Comparison of ENCODE assay signal across 1 cellular context in genomic region chr18:9876867-9877654, GRCh38.
A peak's percentile ranks its signal among the peaks of the same experiment; 100 is the strongest.
TF ChIP-seq lines count a peak whose summit lies in the region.

No MANE protein-coding gene starts in this region.

TF ChIP-seq in K562, 482 proteins besides CTCF, POLR2A, EP300 and RAD21 (continued from another document and continues in another):
- TF ChIP-seq CEBPG (CRISPR knock-in tag; IDR thresholded peaks at IDR 0.05) (peak; percentile 76; the same call in 1 of the 2 replicates), CEBPG (tag; conservative IDR thresholded peaks at IDR 0.05 in 1 of 2, IDR thresholded peaks at IDR 0.05 in 1 of 2) (peak; percentile 84 to 91), ZBTB8A (IDR thresholded peaks at IDR 0.05; ENCODE audit: partially characterized antibody) (no peak), MCM7 (IDR thresholded peaks at IDR 0.05) (peak in 1 of 2 experiments; percentile 84; a peak in 1 of 4 replicates), ZNF79 (CRISPR knock-in tag; IDR thresholded peaks at IDR 0.05; ENCODE audit: low read depth) (no peak), NR2C2 (CRISPR knock-in tag; IDR thresholded peaks at IDR 0.05) (no peak), NR2C2 (tag; IDR thresholded peaks at IDR 0.05) (peak; percentile 75; the same call in 1 of the 2 replicates), TBP (optimal IDR thresholded peaks at IDR 0.05; ENCODE audit: low read depth, low read length) (peak; percentile 58), MTA3 (IDR thresholded peaks at IDR 0.05; ENCODE audit: borderline replicate concordance) (no peak), POLR2G (IDR thresholded peaks at IDR 0.05; ENCODE audit: low read depth, low read length) (no peak), CCNT2 (IDR thresholded peaks at IDR 0.05; ENCODE audit: borderline replicate concordance, extremely low read depth, insufficient read length, low read depth, low read length) (peak; percentile 98), ZBTB17 (CRISPR knock-in tag; IDR thresholded peaks at IDR 0.05) (peak; percentile 66; the same call in 1 of the 2 replicates), ZNF589 (CRISPR knock-in tag; IDR thresholded peaks at IDR 0.05; ENCODE audit: low read depth) (peak; percentile 88), JUN (IDR thresholded peaks at IDR 0.05; ENCODE audit: borderline replicate concordance, low read depth, low read length) (peak; percentile 85; the same call in 1 of the 2 replicates), JUN (CRISPR knock-in tag; IDR thresholded peaks at IDR 0.05; ENCODE audit: borderline replicate concordance) (no peak), SMAD1 (IDR thresholded peaks at IDR 0.05; ENCODE audit: low read depth, low read length, partially characterized antibody) (peak; percentile 95), GTF2E2 (tag; IDR thresholded peaks at IDR 0.05) (peak; percentile 93), ZNF3 (CRISPR knock-in tag; IDR thresholded peaks at IDR 0.05) (peak; percentile 96), FOS (IDR thresholded peaks at IDR 0.05; ENCODE audit: extremely low read depth, insufficient read length) (peak; percentile 17), DMBX1 (CRISPR knock-in tag; IDR thresholded peaks at IDR 0.05; ENCODE audit: borderline replicate concordance) (peak; percentile 85; the same call in 1 of the 2 replicates), HEY1 (CRISPR knock-in tag; IDR thresholded peaks at IDR 0.05; ENCODE audit: borderline replicate concordance) (peak; percentile 89; the same call in 1 of the 2 replicates), KLF13 (tag; IDR thresholded peaks at IDR 0.05; ENCODE audit: borderline replicate concordance, low read depth) (0 out of 2 replicates have a peak, but pooled peaks have one; percentile 16), ATF3 (IDR thresholded peaks at IDR 0.05) (no peak), ATF3 (CRISPR knock-in tag; conservative IDR thresholded peaks at IDR 0.05) (peak; percentile 88; the same call in 1 of the 2 replicates), PKNOX1 (IDR thresholded peaks at IDR 0.05) (no peak), CREBBP (IDR thresholded peaks at IDR 0.05; ENCODE audit: low read depth, low read length) (no peak), TEAD1 (CRISPR knock-in tag; IDR thresholded peaks at IDR 0.05) (peak; percentile 93 to 98), ZNF232 (CRISPR knock-in tag; IDR thresholded peaks at IDR 0.05) (no peak), GABPA (tag; conservative IDR thresholded peaks at IDR 0.05; ENCODE audit: low read depth) (peak; percentile 50; the same call in 1 of the 2 replicates), RERE (CRISPR knock-in tag; IDR thresholded peaks at IDR 0.05; ENCODE audit: borderline replicate concordance) (no peak), MNT (conservative IDR thresholded peaks at IDR 0.05) (no peak), NFE2 (IDR thresholded peaks at IDR 0.05; ENCODE audit: low read depth) (peak; percentile 84), ZBTB2 (IDR thresholded peaks at IDR 0.05) (peak; percentile 91), ZNF644 (tag; IDR thresholded peaks at IDR 0.05; ENCODE audit: low read depth) (peak; percentile 65; the same call in 1 of the 2 replicates), SIN3A (IDR thresholded peaks at IDR 0.05; ENCODE audit: borderline replicate concordance in 2 of 2, control insufficient read depth in 1 of 2, low read depth in 2 of 2, low read length in 2 of 2) (peak in 1 of 2 experiments; percentile 35; a peak in 2 of 4 replicates), ZFX (CRISPR knock-in tag; IDR thresholded peaks at IDR 0.05) (no peak), ID3 (CRISPR knock-in tag; IDR thresholded peaks at IDR 0.05) (no peak), ID3 (tag; IDR thresholded peaks at IDR 0.05) (peak; percentile 74; the same call in 1 of the 2 replicates), MLLT1 (IDR thresholded peaks at IDR 0.05) (no peak), SRF (CRISPR knock-in tag; IDR thresholded peaks at IDR 0.05) (0 out of 4 replicates have a peak, but pooled peaks of 1 of the 2 experiments have one; percentile 3), PHF8 (IDR thresholded peaks at IDR 0.05; ENCODE audit: borderline replicate concordance, low read length) (peak; percentile 31; the same call in 1 of the 2 replicates), E2F1 (CRISPR knock-in tag; IDR thresholded peaks at IDR 0.05) (0 out of 2 replicates have a peak, but pooled peaks have one; percentile 20), RCOR1 (IDR thresholded peaks at IDR 0.05; ENCODE audit: borderline replicate concordance in 1 of 2, low read depth in 2 of 2, low read length in 2 of 2) (peak; percentile 82 to 86), DIDO1 (tag; IDR thresholded peaks at IDR 0.05; ENCODE audit: low read depth) (no peak), POLR3G (IDR thresholded peaks at IDR 0.05; ENCODE audit: extremely low read depth, insufficient read length, insufficient replicate concordance) (no peak), ATF4 (CRISPR knock-in tag; IDR thresholded peaks at IDR 0.05) (peak; percentile 69), ELF1 (tag; IDR thresholded peaks at IDR 0.05) (peak; percentile 63), ZBTB9 (CRISPR knock-in tag; IDR thresholded peaks at IDR 0.05) (peak; percentile 54), LCOR (CRISPR knock-in tag; IDR thresholded peaks at IDR 0.05) (peak; percentile 91), TFAP4 (CRISPR knock-in tag; IDR thresholded peaks at IDR 0.05; ENCODE audit: borderline replicate concordance) (peak; percentile 85)
